Comparison of ENCODE assay signal across 1 cellular context in the genomic region with DNA sequence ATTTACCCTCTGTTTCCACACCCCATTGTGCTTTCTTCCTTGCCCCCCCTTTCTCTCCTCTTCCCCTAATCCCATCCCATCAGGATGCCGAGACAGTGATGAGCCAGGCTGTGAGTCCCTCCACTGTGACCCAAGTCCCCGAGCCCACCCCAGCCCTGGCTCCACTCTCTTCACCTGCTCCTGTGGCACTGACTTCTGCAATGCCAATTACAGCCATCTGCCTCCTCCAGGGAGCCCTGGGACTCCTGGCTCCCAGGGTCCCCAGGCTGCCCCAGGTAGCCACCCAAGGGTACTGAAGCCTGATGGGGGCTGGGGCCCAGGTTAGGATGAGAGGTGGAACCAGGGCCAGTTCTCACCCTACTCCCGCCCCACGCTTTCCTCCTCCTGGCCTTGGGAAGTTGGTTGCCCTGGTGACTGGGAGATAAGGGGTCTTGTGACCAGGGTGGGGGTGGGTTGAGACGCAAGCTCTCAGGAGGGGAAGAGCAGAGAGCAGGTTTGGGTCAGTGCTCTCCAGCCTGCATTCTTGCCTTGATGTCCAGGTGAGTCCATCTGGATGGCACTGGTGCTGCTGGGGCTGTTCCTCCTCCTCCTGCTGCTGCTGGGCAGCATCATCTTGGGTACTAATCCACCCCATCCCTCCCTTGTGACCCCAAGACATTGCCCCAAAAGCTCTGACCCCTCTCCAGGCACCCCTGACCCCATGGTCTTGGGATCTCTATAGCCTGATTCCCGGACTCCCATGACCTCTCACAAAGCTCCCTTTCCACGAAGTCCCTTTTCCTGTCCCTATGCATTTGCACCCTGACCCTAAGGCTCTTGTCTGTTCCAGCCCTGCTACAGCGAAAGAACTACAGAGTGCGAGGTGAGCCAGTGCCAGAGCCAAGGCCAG.
TF ChIP-seq lines count a peak whose summit lies in the region.

No MANE protein-coding gene starts in this region.

TF ChIP-seq in K562, 482 proteins besides CTCF, POLR2A, EP300 and RAD21 (continued from another document and continues in another):
- TF ChIP-seq ESRRB (CRISPR knock-in tag; IDR thresholded peaks at IDR 0.05; ENCODE audit: borderline replicate concordance) (no peak), ARID1B (IDR thresholded peaks at IDR 0.05) (peak; percentile 55; the same call in 1 of the 2 replicates), NFRKB (IDR thresholded peaks at IDR 0.05; ENCODE audit: low read depth) (0 out of 2 replicates have a peak, but pooled peaks have one; percentile 18), NR2C2 (CRISPR knock-in tag; IDR thresholded peaks at IDR 0.05) (no peak), NR2C2 (tag; IDR thresholded peaks at IDR 0.05) (peak; percentile 71), GABPA (tag; conservative IDR thresholded peaks at IDR 0.05; ENCODE audit: low read depth) (no peak), LCOR (CRISPR knock-in tag; IDR thresholded peaks at IDR 0.05) (no peak), BHLHE40 (IDR thresholded peaks at IDR 0.05; ENCODE audit: low read length) (peak; percentile 76), ZFX (CRISPR knock-in tag; IDR thresholded peaks at IDR 0.05) (no peak), GABPB1 (CRISPR knock-in tag; IDR thresholded peaks at IDR 0.05) (peak; percentile 37; the same call in 1 of the 2 replicates), ZEB2 (IDR thresholded peaks at IDR 0.05) (peak; percentile 34; the same call in 1 of the 2 replicates), PRDM10 (IDR thresholded peaks at IDR 0.05; ENCODE audit: partially characterized antibody) (no peak), BCL6 (CRISPR knock-in tag; IDR thresholded peaks at IDR 0.05) (no peak), NEUROD1 (IDR thresholded peaks at IDR 0.05; ENCODE audit: borderline replicate concordance, low read depth, low read length, partially characterized antibody) (peak; percentile 79), KDM1A (IDR thresholded peaks at IDR 0.05) (peak in 1 of 2 experiments; percentile 28; a peak in 1 of 4 replicates), BRCA1 (IDR thresholded peaks at IDR 0.05) (no peak), BRCA1 (CRISPR knock-in tag; IDR thresholded peaks at IDR 0.05) (no peak), LEF1 (IDR thresholded peaks at IDR 0.05) (peak; percentile 66; the same call in 1 of the 2 replicates), TFE3 (CRISPR knock-in tag; IDR thresholded peaks at IDR 0.05) (peak; percentile 83), KDM4B (IDR thresholded peaks at IDR 0.05; ENCODE audit: borderline replicate concordance in 2 of 2, low read depth in 1 of 2) (no peak), RAD51 (IDR thresholded peaks at IDR 0.05; ENCODE audit: borderline replicate concordance, low read depth) (peak; percentile 68), SMARCE1 (IDR thresholded peaks at IDR 0.05) (0 out of 2 replicates have a peak, but pooled peaks have one; percentile 37), E2F6 (IDR thresholded peaks at IDR 0.05; ENCODE audit: borderline replicate concordance in 1 of 2, extremely low read depth in 1 of 2, insufficient read depth in 1 of 2, insufficient read length in 1 of 2, low read depth in 1 of 2, low read length in 1 of 2, poor library complexity in 1 of 2, severe bottlenecking in 1 of 2) (peak in 1 of 2 experiments; percentile 42), ZNF280A (IDR thresholded peaks at IDR 0.05; ENCODE audit: low read depth, partially characterized antibody) (no peak), MIER1 (IDR thresholded peaks at IDR 0.05; ENCODE audit: low read depth) (no peak), HIVEP1 (CRISPR knock-in tag; IDR thresholded peaks at IDR 0.05) (no peak), ZNF707 (CRISPR knock-in tag; conservative IDR thresholded peaks at IDR 0.05) (no peak), MXI1 (IDR thresholded peaks at IDR 0.05; ENCODE audit: low read depth, low read length) (0 out of 2 replicates have a peak, but pooled peaks have one; percentile 62), ZNF77 (CRISPR knock-in tag; IDR thresholded peaks at IDR 0.05) (no peak), BRF1 (IDR thresholded peaks at IDR 0.05; ENCODE audit: borderline replicate concordance, extremely low read depth, insufficient read length) (no peak), XRCC4 (IDR thresholded peaks at IDR 0.05; ENCODE audit: extremely low read depth, insufficient read depth, insufficient read length) (no peak), MAZ (CRISPR knock-in tag; conservative IDR thresholded peaks at IDR 0.05 in 1 of 2, IDR thresholded peaks at IDR 0.05 in 1 of 2) (peak in 1 of 2 experiments; percentile 73; a peak in 2 of 4 replicates), RFX7 (CRISPR knock-in tag; IDR thresholded peaks at IDR 0.05) (no peak)
- TF ChIP-seq, protein P1, sequence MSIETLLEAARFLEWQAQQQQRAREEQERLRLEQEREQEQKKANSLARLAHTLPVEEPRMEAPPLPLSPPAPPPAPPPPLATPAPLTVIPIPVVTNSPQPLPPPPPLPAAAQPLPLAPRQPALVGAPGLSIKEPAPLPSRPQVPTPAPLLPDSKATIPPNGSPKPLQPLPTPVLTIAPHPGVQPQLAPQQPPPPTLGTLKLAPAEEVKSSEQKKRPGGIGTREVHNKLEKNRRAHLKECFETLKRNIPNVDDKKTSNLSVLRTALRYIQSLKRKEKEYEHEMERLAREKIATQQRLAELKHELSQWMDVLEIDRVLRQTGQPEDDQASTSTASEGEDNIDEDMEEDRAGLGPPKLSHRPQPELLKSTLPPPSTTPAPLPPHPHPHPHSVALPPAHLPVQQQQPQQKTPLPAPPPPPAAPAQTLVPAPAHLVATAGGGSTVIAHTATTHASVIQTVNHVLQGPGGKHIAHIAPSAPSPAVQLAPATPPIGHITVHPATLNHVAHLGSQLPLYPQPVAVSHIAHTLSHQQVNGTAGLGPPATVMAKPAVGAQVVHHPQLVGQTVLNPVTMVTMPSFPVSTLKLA (conservative IDR thresholded peaks at IDR 0.05), result 0 out of 4 replicates have a peak, but pooled peaks of 1 of the 2 experiments have one; percentile 41
- TF ChIP-seq, protein P2, sequence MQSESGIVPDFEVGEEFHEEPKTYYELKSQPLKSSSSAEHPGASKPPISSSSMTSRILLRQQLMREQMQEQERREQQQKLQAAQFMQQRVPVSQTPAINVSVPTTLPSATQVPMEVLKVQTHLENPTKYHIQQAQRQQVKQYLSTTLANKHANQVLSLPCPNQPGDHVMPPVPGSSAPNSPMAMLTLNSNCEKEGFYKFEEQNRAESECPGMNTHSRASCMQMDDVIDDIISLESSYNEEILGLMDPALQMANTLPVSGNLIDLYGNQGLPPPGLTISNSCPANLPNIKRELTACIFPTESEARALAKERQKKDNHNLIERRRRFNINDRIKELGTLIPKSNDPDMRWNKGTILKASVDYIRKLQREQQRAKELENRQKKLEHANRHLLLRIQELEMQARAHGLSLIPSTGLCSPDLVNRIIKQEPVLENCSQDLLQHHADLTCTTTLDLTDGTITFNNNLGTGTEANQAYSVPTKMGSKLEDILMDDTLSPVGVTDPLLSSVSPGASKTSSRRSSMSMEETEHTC (IDR thresholded peaks at IDR 0.05), result peak; percentile 99
- TF ChIP-seq, protein P3, sequence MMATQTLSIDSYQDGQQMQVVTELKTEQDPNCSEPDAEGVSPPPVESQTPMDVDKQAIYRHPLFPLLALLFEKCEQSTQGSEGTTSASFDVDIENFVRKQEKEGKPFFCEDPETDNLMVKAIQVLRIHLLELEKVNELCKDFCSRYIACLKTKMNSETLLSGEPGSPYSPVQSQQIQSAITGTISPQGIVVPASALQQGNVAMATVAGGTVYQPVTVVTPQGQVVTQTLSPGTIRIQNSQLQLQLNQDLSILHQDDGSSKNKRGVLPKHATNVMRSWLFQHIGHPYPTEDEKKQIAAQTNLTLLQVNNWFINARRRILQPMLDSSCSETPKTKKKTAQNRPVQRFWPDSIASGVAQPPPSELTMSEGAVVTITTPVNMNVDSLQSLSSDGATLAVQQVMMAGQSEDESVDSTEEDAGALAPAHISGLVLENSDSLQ (IDR thresholded peaks at IDR 0.05), result no peak
- TF ChIP-seq, protein P4, sequence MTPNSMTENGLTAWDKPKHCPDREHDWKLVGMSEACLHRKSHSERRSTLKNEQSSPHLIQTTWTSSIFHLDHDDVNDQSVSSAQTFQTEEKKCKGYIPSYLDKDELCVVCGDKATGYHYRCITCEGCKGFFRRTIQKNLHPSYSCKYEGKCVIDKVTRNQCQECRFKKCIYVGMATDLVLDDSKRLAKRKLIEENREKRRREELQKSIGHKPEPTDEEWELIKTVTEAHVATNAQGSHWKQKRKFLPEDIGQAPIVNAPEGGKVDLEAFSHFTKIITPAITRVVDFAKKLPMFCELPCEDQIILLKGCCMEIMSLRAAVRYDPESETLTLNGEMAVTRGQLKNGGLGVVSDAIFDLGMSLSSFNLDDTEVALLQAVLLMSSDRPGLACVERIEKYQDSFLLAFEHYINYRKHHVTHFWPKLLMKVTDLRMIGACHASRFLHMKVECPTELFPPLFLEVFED (CRISPR knock-in tag; conservative IDR thresholded peaks at IDR 0.05), result no peak
- TF ChIP-seq, protein P5, sequence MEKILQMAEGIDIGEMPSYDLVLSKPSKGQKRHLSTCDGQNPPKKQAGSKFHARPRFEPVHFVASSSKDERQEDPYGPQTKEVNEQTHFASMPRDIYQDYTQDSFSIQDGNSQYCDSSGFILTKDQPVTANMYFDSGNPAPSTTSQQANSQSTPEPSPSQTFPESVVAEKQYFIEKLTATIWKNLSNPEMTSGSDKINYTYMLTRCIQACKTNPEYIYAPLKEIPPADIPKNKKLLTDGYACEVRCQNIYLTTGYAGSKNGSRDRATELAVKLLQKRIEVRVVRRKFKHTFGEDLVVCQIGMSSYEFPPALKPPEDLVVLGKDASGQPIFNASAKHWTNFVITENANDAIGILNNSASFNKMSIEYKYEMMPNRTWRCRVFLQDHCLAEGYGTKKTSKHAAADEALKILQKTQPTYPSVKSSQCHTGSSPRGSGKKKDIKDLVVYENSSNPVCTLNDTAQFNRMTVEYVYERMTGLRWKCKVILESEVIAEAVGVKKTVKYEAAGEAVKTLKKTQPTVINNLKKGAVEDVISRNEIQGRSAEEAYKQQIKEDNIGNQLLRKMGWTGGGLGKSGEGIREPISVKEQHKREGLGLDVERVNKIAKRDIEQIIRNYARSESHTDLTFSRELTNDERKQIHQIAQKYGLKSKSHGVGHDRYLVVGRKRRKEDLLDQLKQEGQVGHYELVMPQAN (IDR thresholded peaks at IDR 0.05; ENCODE audit: borderline replicate concordance), result no peak
- TF ChIP-seq, protein P6, sequence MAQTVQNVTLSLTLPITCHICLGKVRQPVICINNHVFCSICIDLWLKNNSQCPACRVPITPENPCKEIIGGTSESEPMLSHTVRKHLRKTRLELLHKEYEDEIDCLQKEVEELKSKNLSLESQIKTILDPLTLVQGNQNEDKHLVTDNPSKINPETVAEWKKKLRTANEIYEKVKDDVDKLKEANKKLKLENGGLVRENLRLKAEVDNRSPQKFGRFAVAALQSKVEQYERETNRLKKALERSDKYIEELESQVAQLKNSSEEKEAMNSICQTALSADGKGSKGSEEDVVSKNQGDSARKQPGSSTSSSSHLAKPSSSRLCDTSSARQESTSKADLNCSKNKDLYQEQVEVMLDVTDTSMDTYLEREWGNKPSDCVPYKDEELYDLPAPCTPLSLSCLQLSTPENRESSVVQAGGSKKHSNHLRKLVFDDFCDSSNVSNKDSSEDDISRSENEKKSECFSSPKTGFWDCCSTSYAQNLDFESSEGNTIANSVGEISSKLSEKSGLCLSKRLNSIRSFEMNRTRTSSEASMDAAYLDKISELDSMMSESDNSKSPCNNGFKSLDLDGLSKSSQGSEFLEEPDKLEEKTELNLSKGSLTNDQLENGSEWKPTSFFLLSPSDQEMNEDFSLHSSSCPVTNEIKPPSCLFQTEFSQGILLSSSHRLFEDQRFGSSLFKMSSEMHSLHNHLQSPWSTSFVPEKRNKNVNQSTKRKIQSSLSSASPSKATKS (CRISPR knock-in tag; IDR thresholded peaks at IDR 0.05), result no peak
